ENCODE assay signal across 1 cellular context in genomic region chr5:54009357-54009756, GRCh38.
TF ChIP-seq lines count a peak whose summit lies in the region.

No MANE protein-coding gene starts in this region.

TF ChIP-seq in liver, 16 proteins besides CTCF, POLR2A, EP300 and RAD21 (continued from another document):
- TF ChIP-seq EGR1 (IDR thresholded peaks at IDR 0.05; ENCODE audit: low read depth in 2 of 2): no peak
